Comparison of ENCODE assay signal across 8 cellular contexts in genomic region chr6:148747493-148748160, GRCh38. TPM values are rescaled to one million over a fixed set of nuclear protein-coding genes. Genes with fewer than 3 reads are reported as not detected.
DNase-seq lines count a peak whose midpoint lies in the region; ATAC-seq and TF ChIP-seq lines count a peak whose summit lies in the region.

No MANE protein-coding gene starts in this region.

- no peak overlapping the region for H3K27ac ChIP-seq in endodermal cell (ENCODE audit: low read depth, low read length)
- peak overlapping the region; percentile 49 for H3K27ac ChIP-seq in subcutaneous abdominal adipose tissue (ENCODE audit: low read depth, low read length)

- peaks cover 25% of the 10 kb centered on the region for H3K27me3 Mint-ChIP-seq in endodermal cell (ENCODE audit: insufficient read depth)

- H3K9me3 ChIP-seq in endodermal cell (ENCODE audit: control insufficient read depth, low read length): no peaks in the 10 kb centered on the region
- no peaks in the 10 kb centered on the region for H3K9me3 ChIP-seq in subcutaneous abdominal adipose tissue (ENCODE audit: control insufficient read depth in 5 of 5, low read length in 5 of 5)

- H3K4me3 Mint-ChIP-seq in endodermal cell: peak overlapping the region; percentile 88

- peak overlapping the region; percentile 84 for H3K4me3 ChIP-seq in AG10803 (ENCODE audit: low read length)
- H3K4me3 ChIP-seq in endodermal cell (ENCODE audit: low read length): peak overlapping the region; percentile 80
- H3K4me3 ChIP-seq in subcutaneous abdominal adipose tissue (ENCODE audit: low read depth in 1 of 5, low read length in 5 of 5): peak overlapping the region; percentile 33 to 72 (median 70)

- peaks cover 4% of the 10 kb centered on the region for H3K27me3 ChIP-seq in endodermal cell (ENCODE audit: control insufficient read depth, insufficient read depth, low read length, poor library complexity, severe bottlenecking)
- peaks cover 0 to 21% (median 13%) of the 10 kb centered on the region in 5 donors for H3K27me3 ChIP-seq in subcutaneous abdominal adipose tissue (ENCODE audit: control insufficient read depth in 5 of 5, insufficient read depth in 4 of 5, low read length in 5 of 5)

- DNase-seq in AG10803 (ENCODE audit: low read depth) (peak; percentile 32), NCI-H1105 (lab: John Stamatoyannopoulos, UW) (peak; percentile 35), endodermal cell (peak; percentile 93), midbrain (lab: John Stamatoyannopoulos, UW) (peak; percentile 54), DMS153 treated with DMSO at 0.1 percent for 48 hours (lab: John Stamatoyannopoulos, UW; ENCODE audit: unreplicated experiment) (no peak)
- peak; percentile 33 to 43 for DNase-seq in activated CD4-positive, alpha-beta T cell treated with anti-CD3 and anti-CD28 coated beads, Interleukin-2, amount 50 U/mL, for 48 hours

- no peaks in the 10 kb centered on the region for H3K4me1 ChIP-seq in endodermal cell (ENCODE audit: control insufficient read depth, insufficient read depth, low read length)
- H3K4me1 ChIP-seq in subcutaneous abdominal adipose tissue (ENCODE audit: control insufficient read depth in 5 of 5, insufficient read depth in 5 of 5, low read length in 5 of 5): peaks cover 2 to 25% (median 24%) of the 10 kb centered on the region in 5 donors

- no peaks in the 10 kb centered on the region for H3K9me3 Mint-ChIP-seq in endodermal cell

- no peak for TF ChIP-seq CTCF in AG10803 (conservative IDR thresholded peaks at IDR 0.05; ENCODE audit: low read length)
- TF ChIP-seq CTCF in endodermal cell (conservative IDR thresholded peaks at IDR 0.05): peak; percentile 19

- no peaks in the 10 kb centered on the region for H3K36me3 Mint-ChIP-seq in endodermal cell (ENCODE audit: low read depth)

- peak overlapping the region; percentile 57 for H3K27ac Mint-ChIP-seq in endodermal cell

- WGBS in endodermal cell (ENCODE audit: insufficient coverage in 1 of 2, insufficient read length in 1 of 2), 2 experiments: 0% methylated on average over 5 to 66 of the region's 66 CpGs

- no peaks in the 10 kb centered on the region for H3K36me3 ChIP-seq in endodermal cell (ENCODE audit: control insufficient read depth, insufficient read depth, low read length)
- H3K36me3 ChIP-seq in subcutaneous abdominal adipose tissue (ENCODE audit: control insufficient read depth in 5 of 5, insufficient read depth in 5 of 5, low read length in 5 of 5): no peaks in the 10 kb centered on the region

- H3K9ac ChIP-seq in endodermal cell (ENCODE audit: extremely low read depth, low read length, poor library complexity, severe bottlenecking): peak overlapping the region; percentile 28
- H3K9ac ChIP-seq in subcutaneous abdominal adipose tissue (ENCODE audit: low read length in 5 of 5): peak overlapping the region in 3 of 5 donors; percentile 55 to 64 (median 58)

- peaks cover 9% of the 10 kb centered on the region for H3K4me1 Mint-ChIP-seq in endodermal cell

- ATAC-seq in GM19351 (IDR thresholded peaks at IDR 0.05; ENCODE audit: unreplicated experiment): peak; percentile 44

RNA-seq across cellular contexts. Expression of gene UST, which starts 0.8 kb away (rescaled TPM):
- total RNA-seq in endodermal cell: 10 to 100 TPM; 15.3 to 16.3 TPM
- 16.6 TPM for polyA plus RNA-seq in endodermal cell (2013, experiment 1 of 2)
- polyA plus RNA-seq in endodermal cell (2013, experiment 2 of 2): 15.3 TPM
